Comparison of ENCODE assay signal across 8 cellular contexts in genomic region chr15:72342385-72342784, GRCh38. TPM values are rescaled to one million over a fixed set of nuclear protein-coding genes. Genes with fewer than 3 reads are reported as not detected.
DNase-seq lines count a peak whose midpoint lies in the region; ATAC-seq and TF ChIP-seq lines count a peak whose summit lies in the region.

No MANE protein-coding gene starts in this region.

- no peak for DNase-seq in AG10803 (ENCODE audit: low read depth)
- no peak for DNase-seq in GM20000 (ENCODE audit: low spot score)
- DNase-seq in UCSD-AML1 (lab: John Stamatoyannopoulos, UW; ENCODE audit: unreplicated experiment), result peak; percentile 56
- peak; percentile 40 for DNase-seq in stimulated activated CD4-positive, alpha-beta T cell treated with anti-CD3 and anti-CD28 coated beads, Interleukin-15, amount 100 ng/mL, for 24 hours
- DNase-seq in effector CD8-positive, alpha-beta T cell (lab: John Stamatoyannopoulos, UW), result no peak
- DNase-seq in cerebellar nuclear complex (lab: John Stamatoyannopoulos, UW), result no peak

- H3K4me3 ChIP-seq in AG10803 (ENCODE audit: low read length), result no peak overlapping the region

- TF ChIP-seq CTCF in AG10803 (conservative IDR thresholded peaks at IDR 0.05; ENCODE audit: low read length), result peak; percentile 36
- TF ChIP-seq CTCF in GM20000 (IDR thresholded peaks at IDR 0.05; ENCODE audit: extremely low read depth, missing control alignments), result peak; percentile 18

- ATAC-seq in esophagus mucosa (peak; percentile 31), GM18873 (IDR thresholded peaks at IDR 0.05; ENCODE audit: low FRiP score, unreplicated experiment) (no peak)

RNA-seq across cellular contexts. Expression of gene CELF6, which starts 22.4 kb away (rescaled TPM):
- total RNA-seq in esophagus mucosa, result not detected

RNA-seq across cellular contexts. Expression of gene HEXA, which starts 33.4 kb away (rescaled TPM):
- 38.3 TPM for total RNA-seq in esophagus mucosa

RNA-seq across cellular contexts. Expression of gene TMEM202, which starts 55.7 kb away (rescaled TPM):
- total RNA-seq in esophagus mucosa, result not detected

Comparison
In these comparisons a context has a peak if more than half of its experiments do, and no peak if none do; other contexts are left out.
1. DNase-seq: peak in UCSD-AML1 (single experiment) and stimulated activated CD4-positive, alpha-beta T cell treated with anti-CD3 and anti-CD28 coated beads, Interleukin-15, amount 100 ng/mL, for 24 hours (single experiment); none in AG10803 (single experiment), GM20000 (single experiment), effector CD8-positive, alpha-beta T cell (single experiment) and cerebellar nuclear complex (0 of 2).